ENCODE assay signal across 27 cellular contexts in the genomic region with DNA sequence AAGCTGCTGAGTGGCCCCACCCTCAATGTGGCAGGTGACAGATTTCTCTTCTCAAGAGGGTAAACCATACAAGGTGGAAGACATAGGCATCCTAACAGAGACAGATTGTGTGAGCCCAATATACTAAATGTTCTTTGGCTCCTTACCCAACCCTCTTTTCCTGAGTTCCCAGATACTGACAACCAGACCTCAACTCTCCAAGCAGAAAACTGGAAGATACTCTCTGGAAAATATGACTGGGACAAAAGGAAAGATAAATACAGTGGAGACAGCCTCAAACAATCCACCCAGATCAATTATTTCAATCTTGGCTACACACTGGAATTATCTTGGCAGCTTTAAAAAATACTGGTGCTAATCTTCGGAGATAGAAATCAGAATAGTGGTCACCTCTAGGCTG.
"Had no signal": no experiment of that assay in that cellular context is flagged by ENCODE, and none has a peak within 500 bp of the region (broad histone marks: within the 10 kb centered on the region; RNA-seq: fewer than 3 reads in every experiment).

No MANE protein-coding gene starts in this region.

- DNase-seq: naive thymus-derived CD8-positive, alpha-beta T cell; nephron progenitor cell; nucleus accumbens; pancreas; retina; right lobe of liver; sigmoid colon; small intestine; stimulated activated CD4-positive, alpha-beta T cell treated with anti-CD3 and anti-CD28 coated beads, Interleukin-15, amount 100 ng/mL, for 24 hours; stimulated activated CD4-positive, alpha-beta T cell treated with anti-CD3 and anti-CD28 coated beads, Interleukin-2, amount 100 ng/mL, for 24 hours; stimulated activated CD4-positive, alpha-beta T cell treated with anti-CD3 and anti-CD28 coated beads, Interleukin-2, amount 100 ng/mL, for 48 hours; stimulated activated CD4-positive, alpha-beta T cell treated with anti-CD3 and anti-CD28 coated beads, Interleukin-4, amount 100 ng/mL, for 24 hours; stimulated activated naive B cell treated with anti-CD40 and anti-IgM and Interleukin-4, amounts not matched to agents 10 μg/mL and 1 μg/mL and 100 μg/mL, for 72 hours; stimulated activated naive CD8-positive, alpha-beta T cell treated with anti-CD3 and anti-CD28 coated beads, Interleukin-15, amount 100 ng/mL, for 72 hours; stimulated activated naive CD8-positive, alpha-beta T cell treated with anti-CD3 and anti-CD28 coated beads, Interleukin-15, Interleukin-2, amounts not matched to agents 100 U/mL and 50 U/mL, for 24 hours; substantia nigra; testis; tibial artery; transverse colon; upper lobe of right lung; uterus had no signal

- H3K36me3 ChIP-seq: neutrophil, pancreas, prostate gland, right atrium auricular region, right lobe of liver, sigmoid colon, suprapubic skin, tibial artery, transverse colon, upper lobe of right lung, uterus had no signal

- H3K27ac ChIP-seq: neutrophil, pancreas, prostate gland, right atrium auricular region, right lobe of liver, sigmoid colon, suprapubic skin, testis, tibial artery, transverse colon, upper lobe of right lung, uterus had no signal

- H3K4me1 ChIP-seq: uterus had no signal

- H3K27me3 ChIP-seq: pancreas, right atrium auricular region, right lobe of liver, sigmoid colon, suprapubic skin, testis, tibial artery, transverse colon, upper lobe of right lung, uterus had no signal

- H3K4me3 ChIP-seq: pancreas, prostate gland, right atrium auricular region, right lobe of liver, sigmoid colon, suprapubic skin, testis, tibial artery, transverse colon, upper lobe of right lung, uterus had no signal

- H3K9me3 ChIP-seq: neutrophil, pancreas, prostate gland, right atrium auricular region, right lobe of liver, sigmoid colon, suprapubic skin, testis, tibial artery, transverse colon, upper lobe of right lung, uterus had no signal

- ATAC-seq: naive thymus-derived CD8-positive, alpha-beta T cell; natural killer cell treated with Interleukin-12 subunit alpha and Interleukin-12 subunit beta and Interleukin-15 and Interleukin-18, amount 100 ng/mL, for 72 hours; pancreas; right lobe of liver; stimulated activated effector memory CD8-positive, alpha-beta T cell treated with anti-CD3 and anti-CD28 coated beads, Interleukin-12 subunit alpha, Interleukin-12 subunit beta, amount 100 ng/mL, for 72 hours; stimulated activated naive B cell treated with anti-CD40 and anti-IgM and Interleukin-4, amounts not matched to agents 10 μg/mL and 1 μg/mL and 100 μg/mL, for 72 hours; stimulated activated naive CD8-positive, alpha-beta T cell treated with anti-CD3 and anti-CD28 coated beads, Interleukin-15, amount 100 ng/mL, for 72 hours; stimulated activated naive CD8-positive, alpha-beta T cell treated with anti-CD3 and anti-CD28 coated beads, Interleukin-15, Interleukin-2, amounts not matched to agents 100 U/mL and 50 U/mL, for 24 hours; upper lobe of right lung had no signal
